In genomic region chr9:133353548-133353947, GRCh38 we compare ENCODE assay signal across 14 cellular contexts. TPM values are rescaled to one million over a fixed set of nuclear protein-coding genes. Genes with fewer than 3 reads are reported as not detected.
DNase-seq lines count a peak whose midpoint lies in the region; ATAC-seq and TF ChIP-seq lines count a peak whose summit lies in the region.
"Had no signal": no experiment of that assay in that cellular context is flagged by ENCODE, and none has a peak within 500 bp of the region (broad histone marks: within the 10 kb centered on the region; RNA-seq: fewer than 3 reads in every experiment).

No MANE protein-coding gene starts in this region.

- peaks cover 40% of the 10 kb centered on the region for H4K20me1 ChIP-seq in osteoblast (ENCODE audit: insufficient read depth, low read length)

- H3K9ac ChIP-seq in HUES48 (ENCODE audit: low read depth, low read length) = no peak overlapping the region

- TF ChIP-seq CTCF in osteoblast (IDR thresholded peaks at IDR 0.05; ENCODE audit: extremely low read depth, low read depth, low read length) = no peak

- H3K79me2 ChIP-seq in osteoblast (ENCODE audit: insufficient read depth, low read length) = peaks cover 54% of the 10 kb centered on the region

- peaks cover 13% of the 10 kb centered on the region; the same call in 1 of the 2 replicates for H3K4me1 ChIP-seq in HUES48 (ENCODE audit: control insufficient read depth, insufficient read depth, low read length)
- peaks cover 52% of the 10 kb centered on the region for H3K4me1 ChIP-seq in osteoblast (ENCODE audit: insufficient read depth, low read length)

- H2AFZ ChIP-seq in osteoblast (ENCODE audit: low read length) = no peak overlapping the region

- H3K4me3 ChIP-seq in HUES48 (ENCODE audit: low read depth, low read length) (no peak overlapping the region), osteoblast (ENCODE audit: insufficient read depth, low read length) (no peak overlapping the region)
- H3K4me3 ChIP-seq: left ventricle myocardium inferior had no signal

- no peak overlapping the region for H3K4me2 ChIP-seq in osteoblast (ENCODE audit: insufficient read depth, low read length)

- H3K9me3 ChIP-seq in HUES48 (ENCODE audit: control insufficient read depth, insufficient read depth, low read length) (no peaks in the 10 kb centered on the region), osteoblast (ENCODE audit: low read depth, low read length) (no peaks in the 10 kb centered on the region)
- H3K9me3 ChIP-seq: left ventricle myocardium inferior had no signal

- CTCF ChIA-PET in activated CD8-positive, alpha-beta memory T cell treated with anti-CD3 and anti-CD28 coated beads, Interleukin-2, amount 10 ng/mL, durations not matched to agents 7 days and 5 days (lab: Charles Lee) = interaction anchor here (8.2 kb wide), 1 partner anchor 19 kb away, joined by 100 read pairs; no protein-coding TSS in a partner anchor

- DNase-seq in activated CD8-positive, alpha-beta memory T cell treated with anti-CD3 and anti-CD28 coated beads, Interleukin-2, amount 10 ng/mL, durations not matched to agents 7 days and 5 days = no peak
- no peak for DNase-seq in activated CD8-positive, alpha-beta memory T cell treated with anti-CD3 and anti-CD28 coated beads, Interleukin-2, amount 50 U/mL, for 4 hours
- DNase-seq in activated naive CD8-positive, alpha-beta T cell treated with anti-CD3 and anti-CD28 coated beads, Interleukin-2, amount 50 U/mL, for 24 hours = no peak
- DNase-seq in osteoblast (ENCODE audit: insufficient read length, low spot score, missing footprints) (peak; percentile 86), NCI-H1092 treated with DMSO at 0.1 percent for 48 hours (lab: John Stamatoyannopoulos, UW) (no peak), kidney glomerular epithelial cell (lab: John Stamatoyannopoulos, UW) (no peak)
- DNase-seq in central memory CD4-positive, alpha-beta T cell = no peak
- DNase-seq: brain microvascular endothelial cell; effector CD4-positive, alpha-beta T cell; left ventricle myocardium inferior; NCI-H1417 treated with DMSO at 0.1 percent for 48 hours; NCI-H226 had no signal

- H3K27ac ChIP-seq in HUES48 (ENCODE audit: low read depth, low read length) (peak overlapping the region; percentile 14), osteoblast (ENCODE audit: low read depth, low read length) (no peak overlapping the region)
- H3K27ac ChIP-seq: brain microvascular endothelial cell, left ventricle myocardium inferior had no signal

- H3K36me3 ChIP-seq in HUES48 (ENCODE audit: control insufficient read depth, insufficient read depth, low read length) (peaks cover 72% of the 10 kb centered on the region), osteoblast (ENCODE audit: insufficient read depth, low read length) (peaks cover 53% of the 10 kb centered on the region)

- peaks cover 64% of the 10 kb centered on the region for H3K4me1 Mint-ChIP-seq in activated CD8-positive, alpha-beta memory T cell treated with anti-CD3 and anti-CD28 coated beads, Interleukin-2, amount 10 ng/mL, durations not matched to agents 7 days and 5 days
- peaks cover 48% of the 10 kb centered on the region for H3K4me1 Mint-ChIP-seq in activated naive CD8-positive, alpha-beta T cell treated with anti-CD3 and anti-CD28 coated beads, Interleukin-2, amount 50 U/mL, for 24 hours

- no peak overlapping the region for H3K4me3 Mint-ChIP-seq in activated CD8-positive, alpha-beta memory T cell treated with anti-CD3 and anti-CD28 coated beads, Interleukin-2, amount 10 ng/mL, durations not matched to agents 7 days and 5 days
- no peak overlapping the region for H3K4me3 Mint-ChIP-seq in activated naive CD8-positive, alpha-beta T cell treated with anti-CD3 and anti-CD28 coated beads, Interleukin-2, amount 50 U/mL, for 24 hours

- no peak for ATAC-seq in activated CD8-positive, alpha-beta memory T cell treated with anti-CD3 and anti-CD28 coated beads, Interleukin-2, amount 10 ng/mL, durations not matched to agents 7 days and 5 days
- ATAC-seq in activated naive CD8-positive, alpha-beta T cell treated with anti-CD3 and anti-CD28 coated beads, Interleukin-2, amount 50 U/mL, for 24 hours = no peak
- ATAC-seq: SK-N-SH treated with all-trans-retinoic acid at 6 μM for 48 hours had no signal

- H3K27me3 ChIP-seq in HUES48 (ENCODE audit: control insufficient read depth, insufficient read depth, low read length) (no peaks in the 10 kb centered on the region), osteoblast (ENCODE audit: insufficient read depth, low read length) (no peaks in the 10 kb centered on the region)
- H3K27me3 ChIP-seq: brain microvascular endothelial cell had no signal

- H3K9me3 Mint-ChIP-seq in activated CD8-positive, alpha-beta memory T cell treated with anti-CD3 and anti-CD28 coated beads, Interleukin-2, amount 10 ng/mL, durations not matched to agents 7 days and 5 days (ENCODE audit: low read depth) = no peaks in the 10 kb centered on the region
- H3K9me3 Mint-ChIP-seq in activated naive CD8-positive, alpha-beta T cell treated with anti-CD3 and anti-CD28 coated beads, Interleukin-2, amount 50 U/mL, for 24 hours = no peaks in the 10 kb centered on the region

- H3K27me3 Mint-ChIP-seq in activated CD8-positive, alpha-beta memory T cell treated with anti-CD3 and anti-CD28 coated beads, Interleukin-2, amount 10 ng/mL, durations not matched to agents 7 days and 5 days = no peaks in the 10 kb centered on the region
- no peaks in the 10 kb centered on the region for H3K27me3 Mint-ChIP-seq in activated naive CD8-positive, alpha-beta T cell treated with anti-CD3 and anti-CD28 coated beads, Interleukin-2, amount 50 U/mL, for 24 hours

- H3K36me3 Mint-ChIP-seq in activated CD8-positive, alpha-beta memory T cell treated with anti-CD3 and anti-CD28 coated beads, Interleukin-2, amount 10 ng/mL, durations not matched to agents 7 days and 5 days = peaks cover 44% of the 10 kb centered on the region
- H3K36me3 Mint-ChIP-seq in activated naive CD8-positive, alpha-beta T cell treated with anti-CD3 and anti-CD28 coated beads, Interleukin-2, amount 50 U/mL, for 24 hours (ENCODE audit: low read depth) = peaks cover 44% of the 10 kb centered on the region

- H3K27ac Mint-ChIP-seq in activated CD8-positive, alpha-beta memory T cell treated with anti-CD3 and anti-CD28 coated beads, Interleukin-2, amount 10 ng/mL, durations not matched to agents 7 days and 5 days = peak overlapping the region; percentile 38
- peak overlapping the region; percentile 68 for H3K27ac Mint-ChIP-seq in activated naive CD8-positive, alpha-beta T cell treated with anti-CD3 and anti-CD28 coated beads, Interleukin-2, amount 50 U/mL, for 24 hours

RNA-seq across cellular contexts. Expression of gene SURF1, which starts 2.7 kb away (rescaled TPM):
- total RNA-seq in activated CD8-positive, alpha-beta memory T cell treated with anti-CD3 and anti-CD28 coated beads, Interleukin-2, amount 10 ng/mL, durations not matched to agents 7 days and 5 days = 10 to 100 TPM; 35.4 to 35.6 TPM
- 21.0 and 24.8 TPM in 2 replicates for total RNA-seq in osteoblast

RNA-seq across cellular contexts. Expression of gene SURF2, which starts 2.8 kb away (rescaled TPM):
- 10 to 100 TPM; 14.9 to 23.2 TPM for total RNA-seq in activated CD8-positive, alpha-beta memory T cell treated with anti-CD3 and anti-CD28 coated beads, Interleukin-2, amount 10 ng/mL, durations not matched to agents 7 days and 5 days
- total RNA-seq in osteoblast = 10.3 and 15.2 TPM in 2 replicates

RNA-seq across cellular contexts. Expression of gene RPL7A, which starts 5.5 kb away (rescaled TPM):
- 1,000 to 10,000 TPM; 1,729 to 2,113 TPM for total RNA-seq in activated CD8-positive, alpha-beta memory T cell treated with anti-CD3 and anti-CD28 coated beads, Interleukin-2, amount 10 ng/mL, durations not matched to agents 7 days and 5 days
- 1,638 and 1,763 TPM in 2 replicates for total RNA-seq in osteoblast

RNA-seq across cellular contexts. Expression of gene MED22, which starts 5.6 kb away (rescaled TPM):
- total RNA-seq in activated CD8-positive, alpha-beta memory T cell treated with anti-CD3 and anti-CD28 coated beads, Interleukin-2, amount 10 ng/mL, durations not matched to agents 7 days and 5 days = 10 to 100 TPM; 28.8 to 35.9 TPM
- 14.5 and 15.3 TPM in 2 replicates for total RNA-seq in osteoblast

RNA-seq across cellular contexts. Expression of gene SURF6, which starts 17.6 kb away (rescaled TPM):
- total RNA-seq in activated CD8-positive, alpha-beta memory T cell treated with anti-CD3 and anti-CD28 coated beads, Interleukin-2, amount 10 ng/mL, durations not matched to agents 7 days and 5 days = 10 to 100 TPM; 12.9 to 16.5 TPM
- 5.9 and 7.6 TPM in 2 replicates for total RNA-seq in osteoblast
